Comparison of ENCODE assay signal across 20 cellular contexts in the genomic region with DNA sequence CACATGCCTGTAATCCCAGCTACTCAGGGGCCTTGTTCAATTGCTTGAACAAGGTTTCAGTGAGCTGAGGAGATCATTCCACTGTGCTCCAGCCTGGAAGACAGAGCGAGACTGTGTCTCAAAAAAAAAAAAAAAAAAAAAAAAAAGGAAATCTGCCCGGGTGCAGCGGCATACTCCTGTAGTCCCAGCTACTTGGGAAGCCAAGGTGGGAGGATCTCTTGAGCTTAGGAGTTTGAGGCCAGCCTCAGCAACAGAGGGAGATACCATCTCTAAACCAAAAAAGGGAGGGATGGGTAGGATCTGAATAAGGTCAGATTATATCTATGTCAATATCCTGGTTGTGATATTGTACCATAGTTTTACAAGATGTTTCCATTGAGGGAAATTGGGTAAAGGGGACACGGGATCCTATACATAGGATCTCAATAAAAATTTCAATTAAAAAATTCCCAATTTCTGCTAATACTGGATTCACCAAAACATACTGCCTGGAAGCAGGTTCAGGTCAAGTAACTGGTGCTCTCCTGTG.
A peak's percentile ranks its signal among the peaks of the same experiment; 100 is the strongest.
DNase-seq lines count a peak whose midpoint lies in the region; ATAC-seq, FAIRE-seq and TF ChIP-seq lines count a peak whose summit lies in the region.
"Had no signal": no experiment of that assay in that cellular context is flagged by ENCODE, and none has a peak within 500 bp of the region (broad histone marks: within the 10 kb centered on the region; RNA-seq: fewer than 3 reads in every experiment).

No MANE protein-coding gene starts in this region.

- DNase-seq in HepG2 (ENCODE audit: low spot score) (no peak), right lobe of liver (no peak), WTC11 (ENCODE audit: low spot score) (no peak), lower lobe of right lung (no peak), upper lobe of right lung (no peak), heart right ventricle (no peak)
- DNase-seq in activated naive CD4-positive, alpha-beta T cell treated with anti-CD3 and anti-CD28 coated beads, Interleukin-2, amount 10 ng/mL, durations not matched to agents 7 days and 5 days, result no peak
- DNase-seq: activated naive CD4-positive, alpha-beta T cell treated with Interleukin-2 at 50 U/mL for 16 hours; aorta; effector CD8-positive, alpha-beta T cell; EL; Kasumi-1; NCI-H1417 treated with DMSO at 0.1 percent for 48 hours; OCI-M1; SIG-M5; testis had no signal

- intact Hi-C loops in HepG2 (cut with micrococcal nuclease; ENCODE audit: unreplicated experiment), result loop anchor here (2.0 kb wide), 1 partner anchor 30 kb away; no protein-coding TSS in a partner anchor
- intact Hi-C loops in right lobe of liver (cut with DNase I), result no loop called here
- intact Hi-C loops in lower lobe of right lung (cut with DNase I), result no loop called here
- intact Hi-C loops in upper lobe of right lung (cut with DNase I), result no loop called here
- intact Hi-C loops in heart right ventricle (cut with DNase I), result no loop called here

- H3K79me2 ChIP-seq in HepG2 (ENCODE audit: insufficient read depth, low read length), result no peaks in the 10 kb centered on the region

- CTCF ChIA-PET in HepG2 (lab: Yijun Ruan, JAX; ENCODE audit: low intra/inter-chr PET ratio, low total read pairs) (no interaction called here), WTC11 (lab: Charles Lee) (interaction anchor here (0.6 to 2.2 kb wide), 2 partner anchors 70 to 229 kb away, joined by 4 to 6 read pairs; no protein-coding TSS in a partner anchor)
- CTCF ChIA-PET in activated naive CD4-positive, alpha-beta T cell treated with anti-CD3 and anti-CD28 coated beads, Interleukin-2, amount 10 ng/mL, durations not matched to agents 7 days and 5 days (lab: Charles Lee), result interaction anchor here (0.7 to 1.0 kb wide), 2 partner anchors 9 to 11 kb away, joined by 3 read pairs; no protein-coding TSS in a partner anchor

- in situ Hi-C loops in HepG2 (cut with HindIII; ENCODE audit: extremely low pct_ligation_motif_present, low pct_unique_long_range_greater_than_20kb), result no loop called here

- TF ChIP-seq EP300 in HepG2 (IDR thresholded peaks at IDR 0.05; ENCODE audit: low read depth in 2 of 2, low read length in 2 of 2) (no peak), HepG2 (CRISPR knock-in tag; IDR thresholded peaks at IDR 0.05; ENCODE audit: borderline replicate concordance) (no peak)

- no peaks in the 10 kb centered on the region for H3K27me3 ChIP-seq in HepG2 (ENCODE audit: control insufficient read depth in 1 of 2, insufficient read depth in 2 of 2, low read length in 2 of 2)
- no peaks in the 10 kb centered on the region for H3K27me3 ChIP-seq in right lobe of liver
- H3K27me3 ChIP-seq in lower lobe of right lung (ENCODE audit: low read depth), result no peaks in the 10 kb centered on the region
- no peaks in the 10 kb centered on the region for H3K27me3 ChIP-seq in upper lobe of right lung
- H3K27me3 ChIP-seq in heart right ventricle, result no peaks in the 10 kb centered on the region
- H3K27me3 ChIP-seq: neutrophil, testis had no signal

- H3K4me3 Mint-ChIP-seq in WTC11, result no peak overlapping the region
- no peak overlapping the region for H3K4me3 Mint-ChIP-seq in activated naive CD4-positive, alpha-beta T cell treated with anti-CD3 and anti-CD28 coated beads, Interleukin-2, amount 10 ng/mL, durations not matched to agents 7 days and 5 days
- H3K4me3 Mint-ChIP-seq: central memory CD8-positive, alpha-beta T cell had no signal

- peaks cover 58% of the 10 kb centered on the region for H3K4me1 ChIP-seq in HepG2 (ENCODE audit: insufficient read depth, low read length)
- peaks cover 0 to 15% (median 0%) of the 10 kb centered on the region in 4 donors for H3K4me1 ChIP-seq in right lobe of liver
- peaks cover 58% of the 10 kb centered on the region for H3K4me1 ChIP-seq in lower lobe of right lung
- peaks cover 5% of the 10 kb centered on the region for H3K4me1 ChIP-seq in upper lobe of right lung
- H3K4me1 ChIP-seq in heart right ventricle, result peaks cover 0 to 13% (median 0%) of the 10 kb centered on the region in 9 donors
- H3K4me1 ChIP-seq: testis had no signal

- peaks cover 8% of the 10 kb centered on the region for H3K9me3 Mint-ChIP-seq in WTC11
- H3K9me3 Mint-ChIP-seq in activated naive CD4-positive, alpha-beta T cell treated with anti-CD3 and anti-CD28 coated beads, Interleukin-2, amount 10 ng/mL, durations not matched to agents 7 days and 5 days, result peaks cover 7% of the 10 kb centered on the region
- H3K9me3 Mint-ChIP-seq: central memory CD8-positive, alpha-beta T cell had no signal

- H3K9me3 ChIP-seq in HepG2 (ENCODE audit: low read length) (no peaks in the 10 kb centered on the region), right lobe of liver (no peaks in the 10 kb centered on the region), lower lobe of right lung (no peaks in the 10 kb centered on the region), upper lobe of right lung (no peaks in the 10 kb centered on the region), heart right ventricle (no peaks in the 10 kb centered on the region)
- H3K9me3 ChIP-seq: neutrophil, testis had no signal

- H3K4me1 Mint-ChIP-seq in WTC11, result no peaks in the 10 kb centered on the region
- H3K4me1 Mint-ChIP-seq in activated naive CD4-positive, alpha-beta T cell treated with anti-CD3 and anti-CD28 coated beads, Interleukin-2, amount 10 ng/mL, durations not matched to agents 7 days and 5 days, result peaks cover 4% of the 10 kb centered on the region

- no peak overlapping the region for H3K9ac ChIP-seq in HepG2 (ENCODE audit: insufficient read depth, low read depth, low read length)

- ATAC-seq in HepG2, result no peak
- ATAC-seq in right lobe of liver, result no peak
- no peak for ATAC-seq in WTC11
- no peak for ATAC-seq in lower lobe of right lung
- no peak for ATAC-seq in upper lobe of right lung
- no peak for ATAC-seq in GM18870 (IDR thresholded peaks at IDR 0.05; ENCODE audit: unreplicated experiment)
- ATAC-seq in heart right ventricle, result no peak

- H2AFZ ChIP-seq in HepG2 (ENCODE audit: low read length), result no peak overlapping the region

- no peaks in the 10 kb centered on the region for H3K27me3 Mint-ChIP-seq in WTC11 (ENCODE audit: low read depth)
- H3K27me3 Mint-ChIP-seq in activated naive CD4-positive, alpha-beta T cell treated with anti-CD3 and anti-CD28 coated beads, Interleukin-2, amount 10 ng/mL, durations not matched to agents 7 days and 5 days, result no peaks in the 10 kb centered on the region
- H3K27me3 Mint-ChIP-seq: central memory CD8-positive, alpha-beta T cell had no signal

- no TSS peak for BruUV-seq in HepG2 (replicated peaks; lab: Mats Ljungman, UMichigan)

- TF ChIP-seq POLR2A in HepG2 (IDR thresholded peaks at IDR 0.05; ENCODE audit: insufficient read depth in 1 of 2, low read depth in 2 of 2, low read length in 2 of 2) (no peak), right lobe of liver (IDR thresholded peaks at IDR 0.05) (no peak)

- no peak for TF ChIP-seq RAD21 in HepG2 (CRISPR knock-in tag; IDR thresholded peaks at IDR 0.05)

- no peak for FAIRE-seq in HepG2 (lab: Jason Lieb, UNC)
- FAIRE-seq: GM18507 had no signal

- no peak overlapping the region for H3K4me2 ChIP-seq in HepG2 (ENCODE audit: low read depth, low read length)

- H3K4me3 ChIP-seq in HepG2 (replicated peaks in 1 of 3; ENCODE audit: insufficient read depth in 1 of 3, low read depth in 2 of 3, low read length in 3 of 3), result no peak overlapping the region
- no peak overlapping the region for H3K4me3 ChIP-seq in right lobe of liver
- no peak overlapping the region for H3K4me3 ChIP-seq in lower lobe of right lung
- no peak overlapping the region for H3K4me3 ChIP-seq in upper lobe of right lung
- H3K4me3 ChIP-seq in heart right ventricle, result no peak overlapping the region
- H3K4me3 ChIP-seq: testis had no signal

- POLR2A ChIA-PET in HepG2 (lab: Yijun Ruan, JAX) (no interaction called here), WTC11 (lab: Charles Lee) (no interaction called here)

- H3K27ac ChIP-seq in HepG2 (ENCODE audit: extremely low read length, insufficient read depth, low read length) (no peak overlapping the region), right lobe of liver (no peak overlapping the region), lower lobe of right lung (peak overlapping the region; percentile 20), upper lobe of right lung (peak overlapping the region; percentile 9), heart right ventricle (no peak overlapping the region)
- H3K27ac ChIP-seq: neutrophil, testis had no signal

- no peaks in the 10 kb centered on the region for H4K20me1 ChIP-seq in HepG2 (ENCODE audit: insufficient read depth, low read length)

- whole genome bisulfite sequencing in HepG2 (ENCODE audit: low lambda C conversion rate), result 96% methylated on average over 4 of the region's 4 CpGs
- WGBS in right lobe of liver (ENCODE audit: insufficient coverage, low coverage, low lambda C conversion rate, missing lambda C conversion rate), result 72% methylated on average over 4 of the region's 4 CpGs
- WGBS in heart right ventricle, 2 donors, result 85 to 97% methylated on average over 4 of the region's 4 CpGs

- peak overlapping the region; percentile 49; the same call in 1 of the 2 replicates for H3K27ac Mint-ChIP-seq in WTC11
- H3K27ac Mint-ChIP-seq in activated naive CD4-positive, alpha-beta T cell treated with anti-CD3 and anti-CD28 coated beads, Interleukin-2, amount 10 ng/mL, durations not matched to agents 7 days and 5 days, result no peak overlapping the region

- H3K36me3 Mint-ChIP-seq in WTC11, result peaks cover 11% of the 10 kb centered on the region
- H3K36me3 Mint-ChIP-seq in activated naive CD4-positive, alpha-beta T cell treated with anti-CD3 and anti-CD28 coated beads, Interleukin-2, amount 10 ng/mL, durations not matched to agents 7 days and 5 days, result peaks cover 27% of the 10 kb centered on the region

- peaks cover 0 to 2% of the 10 kb centered on the region in 2 experiments; a peak in 2 of 5 replicates for H3K36me3 ChIP-seq in HepG2 (replicated peaks in 1 of 2; ENCODE audit: control insufficient read depth in 1 of 2, insufficient read depth in 2 of 2, low read length in 2 of 2)
- no peaks in the 10 kb centered on the region for H3K36me3 ChIP-seq in right lobe of liver
- H3K36me3 ChIP-seq in lower lobe of right lung, result no peaks in the 10 kb centered on the region
- H3K36me3 ChIP-seq in upper lobe of right lung, result no peaks in the 10 kb centered on the region
- peaks cover 0 to 22% (median 0%) of the 10 kb centered on the region in 9 donors for H3K36me3 ChIP-seq in heart right ventricle

- TF ChIP-seq CTCF in HepG2 (CRISPR knock-in tag; IDR thresholded peaks at IDR 0.05) (no peak), right lobe of liver (IDR thresholded peaks at IDR 0.05) (no peak), WTC11 (IDR thresholded peaks at IDR 0.05) (no peak), lower lobe of right lung (IDR thresholded peaks at IDR 0.05) (no peak), upper lobe of right lung (IDR thresholded peaks at IDR 0.05) (no peak), heart right ventricle (IDR thresholded peaks at IDR 0.05) (no peak)

TF ChIP-seq in HepG2, 621 proteins besides CTCF, POLR2A, EP300 and RAD21 (continues in another document):
- TF ChIP-seq TEAD3 (CRISPR knock-in tag; optimal IDR thresholded peaks at IDR 0.05; ENCODE audit: borderline replicate concordance), result no peak
- TF ChIP-seq KAT2B (IDR thresholded peaks at IDR 0.05; ENCODE audit: borderline replicate concordance, low read depth, low read length), result no peak
- no peak for TF ChIP-seq FOXK2 (IDR thresholded peaks at IDR 0.05)

TF ChIP-seq in WTC11, 78 proteins besides CTCF, POLR2A, EP300 and RAD21 (continues in another document):
- TF ChIP-seq ESRRA (CRISPR knock-in tag; IDR thresholded peaks at IDR 0.05; ENCODE audit: borderline replicate concordance) (no peak), CBFB (CRISPR knock-in tag; IDR thresholded peaks at IDR 0.05; ENCODE audit: low read depth) (no peak)

Comparison
In these comparisons a context has a peak if more than half of its experiments do, and no peak if none do; other contexts are left out.
1. H3K27ac ChIP-seq: peak in lower lobe of right lung (single experiment) and upper lobe of right lung (single experiment); none in HepG2 (single experiment), right lobe of liver (0 of 3) and heart right ventricle (0 of 10).